Comparison of ENCODE assay signal across 1 cellular context in genomic region chr17:82097187-82097918, GRCh38.
TF ChIP-seq lines count a peak whose summit lies in the region.

No MANE protein-coding gene starts in this region.

TF ChIP-seq in K562, 482 proteins besides CTCF, POLR2A, EP300 and RAD21 (continued from another document and continues in another):
- no peak for TF ChIP-seq ELK1 (CRISPR knock-in tag; IDR thresholded peaks at IDR 0.05)
- no peak for TF ChIP-seq HMBOX1 (IDR thresholded peaks at IDR 0.05)
- TF ChIP-seq NFXL1 (CRISPR knock-in tag; IDR thresholded peaks at IDR 0.05) = no peak
- TF ChIP-seq ZBTB9 (CRISPR knock-in tag; IDR thresholded peaks at IDR 0.05) = no peak
- TF ChIP-seq ZC3H4 (CRISPR knock-in tag; IDR thresholded peaks at IDR 0.05; ENCODE audit: borderline replicate concordance) = no peak
- no peak for TF ChIP-seq ZKSCAN3 (CRISPR knock-in tag; IDR thresholded peaks at IDR 0.05)
- TF ChIP-seq GABPB2 (CRISPR knock-in tag; conservative IDR thresholded peaks at IDR 0.05) = no peak
- no peak for TF ChIP-seq ZNF232 (CRISPR knock-in tag; IDR thresholded peaks at IDR 0.05)
- no peak for TF ChIP-seq EZH2 (IDR thresholded peaks at IDR 0.05; ENCODE audit: borderline replicate concordance, low read depth, low read length)
- 0 out of 2 replicates have a peak, but pooled peaks have one; percentile 49 for TF ChIP-seq ZNF124 (CRISPR knock-in tag; IDR thresholded peaks at IDR 0.05)
- TF ChIP-seq HIVEP1 (CRISPR knock-in tag; IDR thresholded peaks at IDR 0.05) = no peak
- TF ChIP-seq, protein P1, sequence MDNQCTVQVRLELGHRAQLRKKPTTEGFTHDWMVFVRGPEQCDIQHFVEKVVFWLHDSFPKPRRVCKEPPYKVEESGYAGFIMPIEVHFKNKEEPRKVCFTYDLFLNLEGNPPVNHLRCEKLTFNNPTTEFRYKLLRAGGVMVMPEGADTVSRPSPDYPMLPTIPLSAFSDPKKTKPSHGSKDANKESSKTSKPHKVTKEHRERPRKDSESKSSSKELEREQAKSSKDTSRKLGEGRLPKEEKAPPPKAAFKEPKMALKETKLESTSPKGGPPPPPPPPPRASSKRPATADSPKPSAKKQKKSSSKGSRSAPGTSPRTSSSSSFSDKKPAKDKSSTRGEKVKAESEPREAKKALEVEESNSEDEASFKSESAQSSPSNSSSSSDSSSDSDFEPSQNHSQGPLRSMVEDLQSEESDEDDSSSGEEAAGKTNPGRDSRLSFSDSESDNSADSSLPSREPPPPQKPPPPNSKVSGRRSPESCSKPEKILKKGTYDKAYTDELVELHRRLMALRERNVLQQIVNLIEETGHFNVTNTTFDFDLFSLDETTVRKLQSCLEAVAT (IDR thresholded peaks at IDR 0.05) = no peak
- peak in 1 of 2 experiments; percentile 65; a peak in 1 of 4 replicates for TF ChIP-seq NONO (IDR thresholded peaks at IDR 0.05; ENCODE audit: low read depth in 2 of 2, low read length in 1 of 2)
- no peak for TF ChIP-seq RAD51 (IDR thresholded peaks at IDR 0.05; ENCODE audit: borderline replicate concordance, low read depth)
- TF ChIP-seq TEAD2 (tag; IDR thresholded peaks at IDR 0.05) = no peak
- TF ChIP-seq SIRT6 (IDR thresholded peaks at IDR 0.05; ENCODE audit: low read depth, low read length) = no peak
- TF ChIP-seq ZBTB5 (IDR thresholded peaks at IDR 0.05) = no peak
- TF ChIP-seq KAT7 (CRISPR knock-in tag; IDR thresholded peaks at IDR 0.05; ENCODE audit: borderline replicate concordance) = 0 out of 2 replicates have a peak, but pooled peaks have one; percentile 32
- no peak for TF ChIP-seq ZZZ3 (IDR thresholded peaks at IDR 0.05)
- no peak for TF ChIP-seq ZFP36 (IDR thresholded peaks at IDR 0.05; ENCODE audit: low read depth, low read length, partially characterized antibody)
- TF ChIP-seq ZNF77 (CRISPR knock-in tag; IDR thresholded peaks at IDR 0.05) = no peak
- TF ChIP-seq HLTF (IDR thresholded peaks at IDR 0.05) = no peak
- no peak for TF ChIP-seq CREM (IDR thresholded peaks at IDR 0.05; ENCODE audit: low read depth)
- no peak for TF ChIP-seq RNF219 (CRISPR knock-in tag; IDR thresholded peaks at IDR 0.05)
- 0 out of 2 replicates have a peak, but pooled peaks have one; percentile 43 for TF ChIP-seq HMGXB4 (CRISPR knock-in tag; IDR thresholded peaks at IDR 0.05)
- TF ChIP-seq ESRRB (CRISPR knock-in tag; IDR thresholded peaks at IDR 0.05; ENCODE audit: borderline replicate concordance) = no peak
- TF ChIP-seq, protein P2, sequence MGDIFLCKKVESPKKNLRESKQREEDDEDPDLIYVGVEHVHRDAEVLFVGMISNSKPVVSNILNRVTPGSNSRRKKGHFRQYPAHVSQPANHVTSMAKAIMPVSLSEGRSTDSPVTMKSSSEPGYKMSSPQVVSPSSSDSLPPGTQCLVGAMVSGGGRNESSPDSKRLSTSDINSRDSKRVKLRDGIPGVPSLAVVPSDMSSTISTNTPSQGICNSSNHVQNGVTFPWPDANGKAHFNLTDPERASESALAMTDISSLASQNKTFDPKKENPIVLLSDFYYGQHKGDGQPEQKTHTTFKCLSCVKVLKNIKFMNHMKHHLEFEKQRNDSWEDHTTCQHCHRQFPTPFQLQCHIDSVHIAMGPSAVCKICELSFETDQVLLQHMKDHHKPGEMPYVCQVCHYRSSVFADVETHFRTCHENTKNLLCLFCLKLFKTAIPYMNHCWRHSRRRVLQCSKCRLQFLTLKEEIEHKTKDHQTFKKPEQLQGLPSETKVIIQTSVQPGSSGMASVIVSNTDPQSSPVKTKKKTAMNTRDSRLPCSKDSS (IDR thresholded peaks at IDR 0.05; ENCODE audit: low read depth, partially characterized antibody) = no peak
- no peak for TF ChIP-seq NCOA6 (IDR thresholded peaks at IDR 0.05)
- peak; percentile 75 for TF ChIP-seq EGR1 (conservative IDR thresholded peaks at IDR 0.05)
- TF ChIP-seq KHSRP (IDR thresholded peaks at IDR 0.05) = no peak
- no peak for TF ChIP-seq FOXM1 (IDR thresholded peaks at IDR 0.05; ENCODE audit: low read depth)
- TF ChIP-seq FOXM1 (CRISPR knock-in tag; IDR thresholded peaks at IDR 0.05; ENCODE audit: low read depth) = no peak; the same call in 1 of the 2 replicates
- TF ChIP-seq ZNF644 (tag; IDR thresholded peaks at IDR 0.05; ENCODE audit: low read depth) = no peak
- TF ChIP-seq HMG20B (CRISPR knock-in tag; IDR thresholded peaks at IDR 0.05) = no peak
- no peak for TF ChIP-seq CEBPB (tag; IDR thresholded peaks at IDR 0.05)
- no peak for TF ChIP-seq ZNF384 (IDR thresholded peaks at IDR 0.05; ENCODE audit: low read depth, low read length)
- TF ChIP-seq, protein P3, sequence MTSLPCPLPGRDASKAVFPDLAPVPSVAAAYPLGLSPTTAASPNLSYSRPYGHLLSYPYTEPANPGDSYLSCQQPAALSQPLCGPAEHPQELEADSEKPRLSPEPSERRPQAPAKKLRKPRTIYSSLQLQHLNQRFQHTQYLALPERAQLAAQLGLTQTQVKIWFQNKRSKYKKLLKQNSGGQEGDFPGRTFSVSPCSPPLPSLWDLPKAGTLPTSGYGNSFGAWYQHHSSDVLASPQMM (CRISPR knock-in tag; IDR thresholded peaks at IDR 0.05) = no peak
- TF ChIP-seq ELF4 (CRISPR knock-in tag; IDR thresholded peaks at IDR 0.05) = no peak
- TF ChIP-seq GATA2 (CRISPR knock-in tag; IDR thresholded peaks at IDR 0.05) = no peak
- TF ChIP-seq POLR2AphosphoS2 (IDR thresholded peaks at IDR 0.05; ENCODE audit: low read length) = no peak
- TF ChIP-seq FOS (IDR thresholded peaks at IDR 0.05; ENCODE audit: extremely low read depth, insufficient read length) = no peak
- no peak for TF ChIP-seq HNRNPK (IDR thresholded peaks at IDR 0.05; ENCODE audit: low read depth, low read length, poor library complexity, severe bottlenecking)
- TF ChIP-seq ZNF830 (CRISPR knock-in tag; IDR thresholded peaks at IDR 0.05) = no peak
- no peak for TF ChIP-seq NFATC3 (IDR thresholded peaks at IDR 0.05)
- TF ChIP-seq PHF21A (IDR thresholded peaks at IDR 0.05; ENCODE audit: borderline replicate concordance, low read depth) = no peak
- no peak for TF ChIP-seq TSC22D4 (tag; IDR thresholded peaks at IDR 0.05)
- peak in 1 of 2 experiments; percentile 40; a peak in 1 of 4 replicates for TF ChIP-seq SRF (CRISPR knock-in tag; IDR thresholded peaks at IDR 0.05)
- TF ChIP-seq, protein P4, sequence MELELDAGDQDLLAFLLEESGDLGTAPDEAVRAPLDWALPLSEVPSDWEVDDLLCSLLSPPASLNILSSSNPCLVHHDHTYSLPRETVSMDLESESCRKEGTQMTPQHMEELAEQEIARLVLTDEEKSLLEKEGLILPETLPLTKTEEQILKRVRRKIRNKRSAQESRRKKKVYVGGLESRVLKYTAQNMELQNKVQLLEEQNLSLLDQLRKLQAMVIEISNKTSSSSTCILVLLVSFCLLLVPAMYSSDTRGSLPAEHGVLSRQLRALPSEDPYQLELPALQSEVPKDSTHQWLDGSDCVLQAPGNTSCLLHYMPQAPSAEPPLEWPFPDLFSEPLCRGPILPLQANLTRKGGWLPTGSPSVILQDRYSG (tag; conservative IDR thresholded peaks at IDR 0.05; ENCODE audit: low read depth) = no peak
- TF ChIP-seq POU5F1 (IDR thresholded peaks at IDR 0.05; ENCODE audit: borderline replicate concordance, low read depth, low read length, partially characterized antibody) = no peak
- TF ChIP-seq, protein P5, sequence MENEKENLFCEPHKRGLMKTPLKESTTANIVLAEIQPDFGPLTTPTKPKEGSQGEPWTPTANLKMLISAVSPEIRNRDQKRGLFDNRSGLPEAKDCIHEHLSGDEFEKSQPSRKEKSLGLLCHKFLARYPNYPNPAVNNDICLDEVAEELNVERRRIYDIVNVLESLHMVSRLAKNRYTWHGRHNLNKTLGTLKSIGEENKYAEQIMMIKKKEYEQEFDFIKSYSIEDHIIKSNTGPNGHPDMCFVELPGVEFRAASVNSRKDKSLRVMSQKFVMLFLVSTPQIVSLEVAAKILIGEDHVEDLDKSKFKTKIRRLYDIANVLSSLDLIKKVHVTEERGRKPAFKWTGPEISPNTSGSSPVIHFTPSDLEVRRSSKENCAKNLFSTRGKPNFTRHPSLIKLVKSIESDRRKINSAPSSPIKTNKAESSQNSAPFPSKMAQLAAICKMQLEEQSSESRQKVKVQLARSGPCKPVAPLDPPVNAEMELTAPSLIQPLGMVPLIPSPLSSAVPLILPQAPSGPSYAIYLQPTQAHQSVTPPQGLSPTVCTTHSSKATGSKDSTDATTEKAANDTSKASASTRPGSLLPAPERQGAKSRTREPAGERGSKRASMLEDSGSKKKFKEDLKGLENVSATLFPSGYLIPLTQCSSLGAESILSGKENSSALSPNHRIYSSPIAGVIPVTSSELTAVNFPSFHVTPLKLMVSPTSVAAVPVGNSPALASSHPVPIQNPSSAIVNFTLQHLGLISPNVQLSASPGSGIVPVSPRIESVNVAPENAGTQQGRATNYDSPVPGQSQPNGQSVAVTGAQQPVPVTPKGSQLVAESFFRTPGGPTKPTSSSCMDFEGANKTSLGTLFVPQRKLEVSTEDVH (IDR thresholded peaks at IDR 0.05; ENCODE audit: low read depth, partially characterized antibody) = no peak
- no peak for TF ChIP-seq LARP7 (IDR thresholded peaks at IDR 0.05)
- no peak for TF ChIP-seq STAT5A (IDR thresholded peaks at IDR 0.05; ENCODE audit: borderline replicate concordance, low read length)
- TF ChIP-seq MLX (CRISPR knock-in tag; conservative IDR thresholded peaks at IDR 0.05) = no peak
- TF ChIP-seq SRSF7 (optimal IDR thresholded peaks at IDR 0.05; ENCODE audit: low read depth, low read length) = no peak
